Comparison of ENCODE assay signal across 22 cellular contexts in the genomic region with DNA sequence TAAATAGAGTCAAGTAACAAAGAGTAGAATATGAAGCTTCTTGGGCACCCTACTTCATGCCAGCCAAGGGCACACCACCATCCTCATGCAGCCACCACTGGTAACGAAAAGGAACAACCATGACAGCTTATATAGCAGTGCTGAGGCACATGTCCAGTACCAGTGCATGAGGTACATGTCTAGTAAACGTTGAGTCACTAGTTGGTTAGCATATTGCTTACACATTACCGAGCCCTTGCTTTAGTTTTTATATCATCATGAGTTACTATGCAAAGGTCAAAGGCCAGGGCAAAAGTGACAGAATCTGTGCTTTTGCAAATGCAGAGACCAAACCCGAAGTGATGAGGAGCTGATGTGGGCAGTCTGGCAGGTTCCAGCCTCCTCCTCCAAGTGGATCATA.
"Had no signal": no experiment of that assay in that cellular context is flagged by ENCODE, and none has a peak within 500 bp of the region (broad histone marks: within the 10 kb centered on the region; RNA-seq: fewer than 3 reads in every experiment).

No MANE protein-coding gene starts in this region.

- H3K9ac ChIP-seq: parathyroid adenoma had no signal

- H3K36me3 Mint-ChIP-seq: naive B cell; stimulated activated effector memory CD8-positive, alpha-beta T cell treated with anti-CD3 and anti-CD28 coated beads, Interleukin-12 subunit alpha, Interleukin-12 subunit beta, amount 100 ng/mL, for 72 hours had no signal

- H3K27ac Mint-ChIP-seq: naive B cell; nephron; stimulated activated effector memory CD8-positive, alpha-beta T cell treated with anti-CD3 and anti-CD28 coated beads, Interleukin-12 subunit alpha, Interleukin-12 subunit beta, amount 100 ng/mL, for 72 hours; stimulated activated naive CD8-positive, alpha-beta T cell treated with anti-CD3 and anti-CD28 coated beads, Interleukin-15, Interleukin-2, amounts not matched to agents 100 ng/mL and 50 ng/mL, for 24 hours had no signal

- DNase-seq: effector memory CD4-positive, alpha-beta T cell; esophagus squamous epithelium; foreskin keratinocyte; head of caudate nucleus; kidney; mesendoderm; naive B cell; occipital lobe; right lobe of liver; stimulated activated CD4-positive, alpha-beta T cell treated with anti-CD3 and anti-CD28 coated beads, Interleukin-4, amount 100 ng/mL, for 1 hour; stimulated activated CD8-positive, alpha-beta memory T cell treated with anti-CD3 and anti-CD28 coated beads, Interleukin-4, amount 100 ng/mL, for 48 hours; tibial artery; upper lobe of left lung; uterus had no signal

- H3K4me2 ChIP-seq: hepatocyte had no signal

- H3K4me3 Mint-ChIP-seq: naive B cell; nephron; stimulated activated effector memory CD8-positive, alpha-beta T cell treated with anti-CD3 and anti-CD28 coated beads, Interleukin-12 subunit alpha, Interleukin-12 subunit beta, amount 100 ng/mL, for 72 hours; stimulated activated naive CD8-positive, alpha-beta T cell treated with anti-CD3 and anti-CD28 coated beads, Interleukin-15, Interleukin-2, amounts not matched to agents 100 ng/mL and 50 ng/mL, for 24 hours had no signal

- H3K4me1 ChIP-seq: foreskin keratinocyte, parathyroid adenoma, right lobe of liver, upper lobe of left lung, uterus had no signal

- H3K4me3 ChIP-seq: esophagus squamous epithelium, hepatocyte, prostate gland, right lobe of liver, tibial artery, upper lobe of left lung, uterus had no signal

- H3K27me3 ChIP-seq: hepatocyte, right lobe of liver, tibial artery, upper lobe of left lung, uterus had no signal

- H3K79me2 ChIP-seq: hepatocyte, parathyroid adenoma had no signal

- H3K9me3 Mint-ChIP-seq: nephron; stimulated activated effector memory CD8-positive, alpha-beta T cell treated with anti-CD3 and anti-CD28 coated beads, Interleukin-12 subunit alpha, Interleukin-12 subunit beta, amount 100 ng/mL, for 72 hours; stimulated activated naive CD8-positive, alpha-beta T cell treated with anti-CD3 and anti-CD28 coated beads, Interleukin-15, Interleukin-2, amounts not matched to agents 100 ng/mL and 50 ng/mL, for 24 hours had no signal

- H2AFZ ChIP-seq: hepatocyte, parathyroid adenoma had no signal

- ATAC-seq: foreskin keratinocyte had no signal

- H3K36me3 ChIP-seq: esophagus squamous epithelium, prostate gland, right lobe of liver, tibial artery, upper lobe of left lung, uterus had no signal

- FAIRE-seq: endometrium, kidney had no signal

- H3K27ac ChIP-seq: epithelial cell of prostate, esophagus squamous epithelium, foreskin keratinocyte, hepatocyte, parathyroid adenoma, prostate gland, right lobe of liver, tibial artery, upper lobe of left lung, uterus had no signal

- H3K4me1 Mint-ChIP-seq: naive B cell; stimulated activated effector memory CD8-positive, alpha-beta T cell treated with anti-CD3 and anti-CD28 coated beads, Interleukin-12 subunit alpha, Interleukin-12 subunit beta, amount 100 ng/mL, for 72 hours had no signal

- H3K9me3 ChIP-seq: esophagus squamous epithelium, prostate gland, right lobe of liver, tibial artery, upper lobe of left lung, uterus had no signal
